9 cellular contexts compared by ENCODE assay signal in genomic region chr2:39665811-39666488, GRCh38. TPM values are rescaled to one million over a fixed set of nuclear protein-coding genes. Genes with fewer than 3 reads are reported as not detected.
DNase-seq lines count a peak whose midpoint lies in the region; ATAC-seq and TF ChIP-seq lines count a peak whose summit lies in the region.
"Had no signal": no experiment of that assay in that cellular context is flagged by ENCODE, and none has a peak within 500 bp of the region (broad histone marks: within the 10 kb centered on the region; RNA-seq: fewer than 3 reads in every experiment).

TMEM178A (plus strand) TSS chr2:39665917; CDS start chr2:39665975, 58 bp downstream.

- H2AFZ ChIP-seq in H9 (ENCODE audit: low read length), result peak within 1 kb of the TSS; percentile 81

- peaks cover 37% of the 10 kb centered on the region for H3K27me3 Mint-ChIP-seq in H9 (ENCODE audit: low read depth)
- peaks cover 49 to 54% of the 10 kb centered on the region in 2 donors for H3K27me3 Mint-ChIP-seq in stimulated activated naive B cell treated with anti-CD40 and anti-IgM and Interleukin-4, amounts not matched to agents 10 μg/mL and 1 μg/mL and 100 μg/mL, for 72 hours

- ATAC-seq in stimulated activated naive B cell treated with anti-CD40 and anti-IgM and Interleukin-4, amounts not matched to agents 10 μg/mL and 1 μg/mL and 100 μg/mL, for 72 hours (replicated peaks), result peak; percentile 62 to 63
- ATAC-seq in HG03439 (IDR thresholded peaks at IDR 0.05; ENCODE audit: unreplicated experiment), result no peak

- H2BK20ac ChIP-seq in H9 (ENCODE audit: low read depth, low read length, poor library complexity, severe bottlenecking), result no peak within 1 kb of the TSS

- H3K9me3 ChIP-seq in H9 (ENCODE audit: control insufficient read depth, low read depth, low read length), result no peaks in the 10 kb centered on the region

- H3K23me2 ChIP-seq in H9 (ENCODE audit: insufficient read length, low read depth, low read length, poor library complexity, severe bottlenecking), result peaks cover 14% of the 10 kb centered on the region

- H3K56ac ChIP-seq in H9 (ENCODE audit: insufficient read length, low read depth, low read length), result no peak within 1 kb of the TSS

- no peak within 1 kb of the TSS for H3T11ph ChIP-seq in H9 (ENCODE audit: low read length)

- H2BK5ac ChIP-seq in H9 (ENCODE audit: insufficient read length, low read length), result no peak within 1 kb of the TSS

- peak within 1 kb of the TSS; percentile 30 for H3K9ac ChIP-seq in H9 (ENCODE audit: extremely low read depth, insufficient read length, low read length)

- DNase-seq in AG10803 (ENCODE audit: low read depth), result no peak
- peak; percentile 67 for DNase-seq in H9
- no peak for DNase-seq in astrocyte of the cerebellum (ENCODE audit: low read depth)
- DNase-seq in iPS-NIHi11 (ENCODE audit: low spot score), result peak; percentile 85
- peak; percentile 4 for DNase-seq in stimulated activated naive B cell treated with anti-CD40 and anti-IgM and Interleukin-4, amounts not matched to agents 10 μg/mL and 1 μg/mL and 100 μg/mL, for 72 hours
- no peak for DNase-seq in globus pallidus (ENCODE audit: low spot score)
- no peak for DNase-seq in NOMO-1 (lab: John Stamatoyannopoulos, UW; ENCODE audit: unreplicated experiment in 2 of 2)

- H3K79me1 ChIP-seq in H9 (ENCODE audit: insufficient read depth, low read depth, low read length, poor library complexity, severe bottlenecking), result no peaks in the 10 kb centered on the region

- H4K91ac ChIP-seq in H9 (ENCODE audit: insufficient read length, low read depth, low read length), result no peak within 1 kb of the TSS

- peak within 1 kb of the TSS; percentile 32 for H3K4me3 ChIP-seq in AG10803 (ENCODE audit: low read length)
- peak within 1 kb of the TSS; percentile 40 for H3K4me3 ChIP-seq in astrocyte of the cerebellum (ENCODE audit: low read depth, low read length)

- peak within 1 kb of the TSS; percentile 98 for H3K4me2 ChIP-seq in H9 (ENCODE audit: insufficient read depth, insufficient read length, low read length)

- no peaks in the 10 kb centered on the region for H4K20me1 ChIP-seq in H9 (ENCODE audit: control insufficient read depth, insufficient read depth, insufficient read length)

- peaks cover 6% of the 10 kb centered on the region; the same call in 1 of the 2 replicates for H3K27me3 ChIP-seq in H9 (ENCODE audit: insufficient read depth, low read length)

- no peak within 1 kb of the TSS for H2BK120ac ChIP-seq in H9 (ENCODE audit: low read depth, low read length, poor library complexity, severe bottlenecking)

- H2BK12ac ChIP-seq in H9 (ENCODE audit: insufficient read length, low read depth, low read length), result no peak within 1 kb of the TSS

- peaks cover 10% of the 10 kb centered on the region for H3K4me1 ChIP-seq in H9 (ENCODE audit: insufficient read depth, low read length)

- peaks cover 0 to 1% (median 0%) of the 10 kb centered on the region in 3 experiments; a peak in 2 of 7 replicates for H3K36me3 Mint-ChIP-seq in H9 (ENCODE audit: insufficient read depth in 1 of 3, low read depth in 3 of 3)
- H3K36me3 Mint-ChIP-seq in stimulated activated naive B cell treated with anti-CD40 and anti-IgM and Interleukin-4, amounts not matched to agents 10 μg/mL and 1 μg/mL and 100 μg/mL, for 72 hours, result no peaks in the 10 kb centered on the region

- H3K4me1 Mint-ChIP-seq in H9, result peaks cover 31 to 39% of the 10 kb centered on the region in 2 experiments
- peaks cover 9 to 19% of the 10 kb centered on the region in 2 donors for H3K4me1 Mint-ChIP-seq in stimulated activated naive B cell treated with anti-CD40 and anti-IgM and Interleukin-4, amounts not matched to agents 10 μg/mL and 1 μg/mL and 100 μg/mL, for 72 hours

- H3K4ac ChIP-seq in H9 (ENCODE audit: low read depth, low read length), result no peak within 1 kb of the TSS

- H4K5ac ChIP-seq in H9 (ENCODE audit: insufficient read length, low read depth, low read length), result no peak within 1 kb of the TSS

- H3K79me2 ChIP-seq in H9 (ENCODE audit: insufficient read depth, low read length), result peaks cover 4% of the 10 kb centered on the region; the same call in 1 of the 2 replicates

- H3K27ac ChIP-seq in H9 (ENCODE audit: insufficient read length, low read depth, low read length), result no peak within 1 kb of the TSS

- no CpG with 5 or more reads among the region's 90 CpGs for WGBS in H9 (ENCODE audit: extremely low coverage, insufficient read length, low lambda C conversion rate)

- no peak within 1 kb of the TSS for H2AK5ac ChIP-seq in H9 (ENCODE audit: insufficient read length, low read length)

- peak within 1 kb of the TSS; percentile 41 for H3K18ac ChIP-seq in H9 (ENCODE audit: insufficient read length, low read depth, low read length)

- in situ Hi-C loops in astrocyte of the cerebellum (cut with HindIII; ENCODE audit: low sequenced_read_pairs), result no loop called here

- H3K4me3 Mint-ChIP-seq in H9, result peak within 1 kb of the TSS; percentile 81 to 96
- peak within 1 kb of the TSS; percentile 80 to 81 for H3K4me3 Mint-ChIP-seq in stimulated activated naive B cell treated with anti-CD40 and anti-IgM and Interleukin-4, amounts not matched to agents 10 μg/mL and 1 μg/mL and 100 μg/mL, for 72 hours

- H2BK15ac ChIP-seq in H9 (ENCODE audit: low read depth, low read length), result no peak within 1 kb of the TSS

- no peaks in the 10 kb centered on the region; a peak in 1 of 5 replicates for H3K9me3 Mint-ChIP-seq in H9
- H3K9me3 Mint-ChIP-seq in stimulated activated naive B cell treated with anti-CD40 and anti-IgM and Interleukin-4, amounts not matched to agents 10 μg/mL and 1 μg/mL and 100 μg/mL, for 72 hours, result no peaks in the 10 kb centered on the region

- peak within 1 kb of the TSS in 2 of 3 experiments; percentile 51 to 97; a peak in 4 of 7 replicates for H3K27ac Mint-ChIP-seq in H9
- peak within 1 kb of the TSS; percentile 63 for H3K27ac Mint-ChIP-seq in stimulated activated naive B cell treated with anti-CD40 and anti-IgM and Interleukin-4, amounts not matched to agents 10 μg/mL and 1 μg/mL and 100 μg/mL, for 72 hours

- H3K23ac ChIP-seq in H9 (ENCODE audit: insufficient read length, low read depth, low read length), result no peak within 1 kb of the TSS

- H3K14ac ChIP-seq in H9 (ENCODE audit: insufficient read depth, low read length), result peak within 1 kb of the TSS; percentile 66

- H4K8ac ChIP-seq in H9 (replicated peaks; ENCODE audit: insufficient read length, low read depth, low read length), result no peak within 1 kb of the TSS

- no peak for TF ChIP-seq CTCF in AG10803 (conservative IDR thresholded peaks at IDR 0.05; ENCODE audit: low read length)
- TF ChIP-seq CTCF in H9 (conservative IDR thresholded peaks at IDR 0.05), result no peak
- TF ChIP-seq CTCF in astrocyte of the cerebellum (IDR thresholded peaks at IDR 0.05; ENCODE audit: low read depth, low read length, missing control alignments), result no peak

RNA-seq across cellular contexts. Expression of gene TMEM178A, which starts in this region (rescaled TPM):
- 7.5 and 7.8 TPM in 2 replicates for total RNA-seq in H9 (2021)
- total RNA-seq: dermis microvascular lymphatic vessel endothelial cell had no signal

Comparison
In these comparisons a context has a peak if more than half of its experiments do, and no peak if none do; other contexts are left out.
1. DNase-seq: peak in H9 (single experiment), iPS-NIHi11 (single experiment) and stimulated activated naive B cell treated with anti-CD40 and anti-IgM and Interleukin-4, amounts not matched to agents 10 μg/mL and 1 μg/mL and 100 μg/mL, for 72 hours (single experiment); none in AG10803 (single experiment), astrocyte of the cerebellum (single experiment), globus pallidus (single experiment) and NOMO-1 (0 of 2).